Comparison of ENCODE assay signal across 10 cellular contexts in the genomic region with DNA sequence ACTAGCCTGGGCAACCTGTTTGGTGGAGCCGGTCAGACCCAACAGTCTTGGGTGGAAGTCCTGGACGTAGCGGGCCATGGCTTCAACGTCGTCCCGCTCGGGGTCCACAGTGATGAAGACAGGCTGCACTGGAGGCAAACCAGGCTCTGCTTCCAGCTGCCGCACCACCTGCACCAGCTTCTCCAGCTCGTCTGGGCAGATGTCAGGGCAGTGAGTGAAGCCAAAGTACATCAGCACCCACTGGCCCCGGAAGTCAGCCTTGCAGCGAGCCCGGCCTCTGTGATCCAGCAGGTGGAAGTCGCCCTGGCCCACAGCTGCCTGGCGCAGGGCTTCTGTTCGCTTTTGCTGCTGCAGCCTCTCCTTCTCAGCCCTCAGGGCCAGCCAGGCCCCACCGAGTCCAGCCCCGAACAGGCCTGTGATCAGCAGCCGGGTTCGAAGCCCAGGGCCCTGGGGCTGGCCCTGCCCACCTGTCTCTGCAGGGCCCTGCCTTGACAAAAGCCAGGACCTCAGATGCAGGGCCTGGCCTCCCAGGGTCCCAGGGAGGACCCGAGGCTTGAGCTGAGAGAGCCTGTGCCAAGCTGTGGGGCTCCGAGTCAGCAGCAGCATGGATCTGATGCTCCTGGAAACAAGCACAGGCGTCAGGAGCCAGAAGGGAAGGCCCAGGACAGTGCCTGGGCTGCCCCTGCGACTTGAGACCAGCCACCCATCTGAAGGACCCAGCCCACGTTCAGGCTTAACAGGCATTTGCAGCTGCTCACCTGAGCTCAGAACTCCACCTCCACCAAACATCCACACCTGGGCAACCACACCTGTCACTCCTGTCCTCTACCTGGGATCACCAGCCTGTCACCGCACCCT. TPM values are rescaled to one million over a fixed set of nuclear protein-coding genes. Genes with fewer than 3 reads are reported as not detected.
DNase-seq lines count a peak whose midpoint lies in the region; ATAC-seq and TF ChIP-seq lines count a peak whose summit lies in the region.
"Had no signal": no experiment of that assay in that cellular context is flagged by ENCODE, and none has a peak within 500 bp of the region (broad histone marks: within the 10 kb centered on the region; RNA-seq: fewer than 3 reads in every experiment).

No MANE protein-coding gene starts in this region.

- WGBS in heart left ventricle, 4 donors = 75 to 82% (median 81%) methylated on average over 20 to 25 of the region's 25 CpGs
- 76% methylated on average over 25 of the region's 25 CpGs for WGBS in liver

- TF ChIP-seq POLR2A in heart left ventricle (IDR thresholded peaks at IDR 0.05) (no peak), vagina (IDR thresholded peaks at IDR 0.05) (no peak)

- H3K4me3 ChIP-seq in heart left ventricle (peak overlapping the region in 11 of 12 donors; percentile 47 to 89 (median 76)), liver (ENCODE audit: low read depth in 1 of 3, low read length in 3 of 3) (peak overlapping the region in 2 of 3 donors; percentile 40 to 74), vagina (peak overlapping the region; percentile 61 to 84)

- H3K36me3 ChIP-seq in heart left ventricle = peaks cover 0 to 73% (median 48%) of the 10 kb centered on the region in 9 donors
- peaks cover 9 to 36% (median 14%) of the 10 kb centered on the region in 4 donors for H3K36me3 ChIP-seq in liver (ENCODE audit: control insufficient read depth in 4 of 4, insufficient read depth in 3 of 4, low read depth in 1 of 4, low read length in 3 of 4)
- H3K36me3 ChIP-seq in vagina = peaks cover 0 to 47% of the 10 kb centered on the region in 2 donors
- H3K36me3 ChIP-seq: ovary had no signal

- no peak for TF ChIP-seq RAD21 in liver (IDR thresholded peaks at IDR 0.05)

- no peak for ATAC-seq in heart left ventricle

- H3K27ac ChIP-seq in heart left ventricle = peak overlapping the region in 4 of 12 donors; percentile 95 to 99 (median 97)
- no peak overlapping the region for H3K27ac ChIP-seq in liver (ENCODE audit: low read depth in 1 of 2, low read length in 2 of 2)
- H3K27ac ChIP-seq in vagina = no peak overlapping the region

- H3K27me3 Mint-ChIP-seq in activated naive CD8-positive, alpha-beta T cell treated with anti-CD3 and anti-CD28 coated beads for 36 hours = peaks cover 8% of the 10 kb centered on the region

- intact Hi-C loops in heart left ventricle (cut with DNase I) (loop anchor here in 2 of 10 donors (2.0 to 10.0 kb wide), 2 partner anchors 15 to 279 kb away; a partner anchor contains a TSS), cardiac septum (cut with DNase I) (no loop called here), vagina (cut with DNase I) (loop anchor here (10.0 kb wide), 1 partner anchor 259 kb away; a partner anchor contains a TSS)

- DNase-seq in heart left ventricle (peak in 4 of 5 donors; percentile 22 to 64 (median 30)), cardiac septum (ENCODE audit: low spot score) (no peak), vagina (ENCODE audit: extremely low spot score in 2 of 2) (no peak), SW 1271 (lab: John Stamatoyannopoulos, UW) (no peak), NCI-H1436 treated with DMSO at 0.1 percent for 48 hours (lab: John Stamatoyannopoulos, UW) (no peak), NCI-H2081 treated with DMSO at 0.1 percent for 48 hours (lab: John Stamatoyannopoulos, UW) (no peak)
- no peak for DNase-seq in activated naive CD8-positive, alpha-beta T cell treated with anti-CD3 and anti-CD28 coated beads for 36 hours
- DNase-seq: T-helper 9 cell had no signal

- H3K36me3 Mint-ChIP-seq in activated naive CD8-positive, alpha-beta T cell treated with anti-CD3 and anti-CD28 coated beads for 36 hours = peaks cover 45% of the 10 kb centered on the region

- H3K4me3 Mint-ChIP-seq in activated naive CD8-positive, alpha-beta T cell treated with anti-CD3 and anti-CD28 coated beads for 36 hours = peak overlapping the region; percentile 97

- peaks cover 0 to 43% (median 25%) of the 10 kb centered on the region in 12 donors for H3K4me1 ChIP-seq in heart left ventricle
- H3K4me1 ChIP-seq in liver (ENCODE audit: control insufficient read depth in 4 of 4, insufficient read depth in 4 of 4, low read length in 3 of 4) = peaks cover 11 to 51% (median 25%) of the 10 kb centered on the region in 4 donors
- H3K4me1 ChIP-seq in vagina = peaks cover 37% of the 10 kb centered on the region

- peak overlapping the region in 1 of 2 donors; percentile 24 for H3K9ac ChIP-seq in liver (ENCODE audit: low read depth in 1 of 2, low read length in 2 of 2)

- H3K27ac Mint-ChIP-seq in activated naive CD8-positive, alpha-beta T cell treated with anti-CD3 and anti-CD28 coated beads for 36 hours = peak overlapping the region; percentile 92

- no peak for TF ChIP-seq CTCF in heart left ventricle (IDR thresholded peaks at IDR 0.05)
- no peak for TF ChIP-seq CTCF in liver (IDR thresholded peaks at IDR 0.05; ENCODE audit: low read depth, low read length, missing input control)
- TF ChIP-seq CTCF in vagina (IDR thresholded peaks at IDR 0.05) = no peak

- no peaks in the 10 kb centered on the region for H3K27me3 ChIP-seq in heart left ventricle
- no peaks in the 10 kb centered on the region for H3K27me3 ChIP-seq in liver (ENCODE audit: control insufficient read depth in 4 of 4, insufficient read depth in 4 of 4, low read length in 3 of 4)
- H3K27me3 ChIP-seq in vagina = no peaks in the 10 kb centered on the region
- H3K27me3 ChIP-seq: ovary had no signal

- peaks cover 32% of the 10 kb centered on the region for H3K4me1 Mint-ChIP-seq in activated naive CD8-positive, alpha-beta T cell treated with anti-CD3 and anti-CD28 coated beads for 36 hours

- no peaks in the 10 kb centered on the region for H3K9me3 Mint-ChIP-seq in activated naive CD8-positive, alpha-beta T cell treated with anti-CD3 and anti-CD28 coated beads for 36 hours

- H3K9me3 ChIP-seq in heart left ventricle = no peaks in the 10 kb centered on the region
- H3K9me3 ChIP-seq in liver (ENCODE audit: control insufficient read depth in 4 of 4, low read length in 3 of 4) = no peaks in the 10 kb centered on the region
- H3K9me3 ChIP-seq in vagina = no peaks in the 10 kb centered on the region
- H3K9me3 ChIP-seq: ovary had no signal

TF ChIP-seq in liver, 16 proteins besides CTCF, POLR2A, EP300 and RAD21:
- TF ChIP-seq JUND (IDR thresholded peaks at IDR 0.05) (no peak), FOXA1 (IDR thresholded peaks at IDR 0.05) (no peak), YY1 (IDR thresholded peaks at IDR 0.05) (no peak), HNF4G (IDR thresholded peaks at IDR 0.05) (no peak), SP1 (IDR thresholded peaks at IDR 0.05) (no peak), GABPA (IDR thresholded peaks at IDR 0.05 in 1 of 2, conservative IDR thresholded peaks at IDR 0.05 in 1 of 2) (no peak)
- TF ChIP-seq, protein P1, sequence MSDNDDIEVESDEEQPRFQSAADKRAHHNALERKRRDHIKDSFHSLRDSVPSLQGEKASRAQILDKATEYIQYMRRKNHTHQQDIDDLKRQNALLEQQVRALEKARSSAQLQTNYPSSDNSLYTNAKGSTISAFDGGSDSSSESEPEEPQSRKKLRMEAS (IDR thresholded peaks at IDR 0.05) = no peak

RNA-seq across cellular contexts. Expression of a gene that starts 1.4 kb away (rescaled TPM):
- total RNA-seq in heart left ventricle = 1 to 10 TPM in 2 of 9 donors, under 1 TPM in 2, not detected in 5; 0.67 to 2.6 (median 0.94) TPM
- polyA plus RNA-seq in heart left ventricle = 1 to 10 TPM in 1 of 2 donors, not detected in 1; 2.0 TPM
- total RNA-seq in cardiac septum = 2.4 TPM
- 1 to 10 TPM; 5.0 to 6.0 TPM for total RNA-seq in activated naive CD8-positive, alpha-beta T cell treated with anti-CD3 and anti-CD28 coated beads for 36 hours
- total RNA-seq in liver = 1 to 10 TPM; 1.4 to 1.7 TPM
- 1 to 10 TPM; 1.9 to 2.9 TPM for polyA plus RNA-seq in liver
- 25.0 TPM for total RNA-seq in vagina

RNA-seq across cellular contexts. Expression of a gene that starts 5.8 kb away (rescaled TPM):
- total RNA-seq in heart left ventricle (100 to 1,000 TPM in 1 of 9 donors, 10 to 100 TPM in 6, 1 to 10 TPM in 2; 8.3 to 198 (median 21.7) TPM), cardiac septum (18.3 TPM), liver (100 to 1,000 TPM in 1 of 2 donors, 10 to 100 TPM in 1; 41.2 to 109 TPM), vagina (82.0 TPM)
- polyA plus RNA-seq in heart left ventricle (10 to 100 TPM; 11.8 to 45.1 TPM), liver (10 to 100 TPM; 34.0 to 89.8 TPM)
- 10 to 100 TPM; 75.7 to 76.8 TPM for total RNA-seq in activated naive CD8-positive, alpha-beta T cell treated with anti-CD3 and anti-CD28 coated beads for 36 hours

RNA-seq across cellular contexts. Expression of a gene that starts 16.0 kb away (rescaled TPM):
- total RNA-seq in heart left ventricle (10 to 100 TPM; 24.7 to 34.5 (median 27.9) TPM), cardiac septum (25.1 TPM), liver (10 to 100 TPM; 15.2 to 30.8 TPM), vagina (45.7 TPM)
- polyA plus RNA-seq in heart left ventricle (10 to 100 TPM; 33.9 to 43.3 TPM), liver (10 to 100 TPM; 12.0 to 12.5 TPM)
- 100 to 1,000 TPM; 143 to 152 TPM for total RNA-seq in activated naive CD8-positive, alpha-beta T cell treated with anti-CD3 and anti-CD28 coated beads for 36 hours

RNA-seq across cellular contexts. Expression of a gene that starts 16.5 kb away (rescaled TPM):
- total RNA-seq in heart left ventricle = 10 to 100 TPM; 20.9 to 46.5 (median 32.1) TPM
- 10 to 100 TPM; 22.6 to 34.8 TPM for polyA plus RNA-seq in heart left ventricle
- 28.7 TPM for total RNA-seq in cardiac septum
- total RNA-seq in activated naive CD8-positive, alpha-beta T cell treated with anti-CD3 and anti-CD28 coated beads for 36 hours = 10 to 100 TPM; 59.3 to 62.6 TPM
- 10 to 100 TPM; 24.0 to 27.9 TPM for total RNA-seq in liver
- 10 to 100 TPM; 16.7 to 35.6 TPM for polyA plus RNA-seq in liver
- 57.0 TPM for total RNA-seq in vagina

RNA-seq across cellular contexts. Expression of a gene that starts 21.7 kb away (rescaled TPM):
- 1 to 10 TPM in 1 of 9 donors, under 1 TPM in 3, not detected in 5; 0.08 to 1.3 (median 0.14) TPM for total RNA-seq in heart left ventricle
- under 1 TPM in 1 of 2 donors, not detected in 1; 0.08 TPM for polyA plus RNA-seq in heart left ventricle
- total RNA-seq in cardiac septum = 0.08 TPM
- 10 to 100 TPM; 15.1 to 15.9 TPM for total RNA-seq in activated naive CD8-positive, alpha-beta T cell treated with anti-CD3 and anti-CD28 coated beads for 36 hours
- under 1 TPM in 1 of 2 donors, not detected in 1; 0.08 TPM for total RNA-seq in liver
- under 1 TPM; 0.08 to 0.16 TPM for polyA plus RNA-seq in liver
- total RNA-seq in vagina = 0.49 TPM

Comparison
In these comparisons a context has a peak if more than half of its experiments do, and no peak if none do; other contexts are left out.
1. DNase-seq: peak in heart left ventricle (4 of 5); none in cardiac septum (single experiment), activated naive CD8-positive, alpha-beta T cell treated with anti-CD3 and anti-CD28 coated beads for 36 hours (single experiment), vagina (0 of 2), SW 1271 (0 of 2), NCI-H1436 treated with DMSO at 0.1 percent for 48 hours (single experiment) and NCI-H2081 treated with DMSO at 0.1 percent for 48 hours (single experiment).
2. Peak in every context shown above with its lines, with median percentiles within 50 percentile points of each other: H3K4me3 ChIP-seq.